26 cellular contexts compared by ENCODE assay signal in genomic region chr1:211885746-211886522, GRCh38. TPM values are rescaled to one million over a fixed set of nuclear protein-coding genes. Genes with fewer than 3 reads are reported as not detected.
DNase-seq lines count a peak whose midpoint lies in the region; ATAC-seq and TF ChIP-seq lines count a peak whose summit lies in the region.
"Had no signal": no experiment of that assay in that cellular context is flagged by ENCODE, and none has a peak within 500 bp of the region (broad histone marks: within the 10 kb centered on the region; RNA-seq: fewer than 3 reads in every experiment).

No MANE protein-coding gene starts in this region.

- no peaks in the 10 kb centered on the region for H3K4me1 Mint-ChIP-seq in nephron
- H3K4me1 Mint-ChIP-seq in naive thymus-derived CD8-positive, alpha-beta T cell, result peaks cover 0 to 5% (median 3%) of the 10 kb centered on the region in 4 donors

- H3K4me3 ChIP-seq in AG10803 (ENCODE audit: low read length) (no peak overlapping the region), ascending aorta (no peak overlapping the region)
- H3K4me3 ChIP-seq: esophagus squamous epithelium, skin epidermis, thoracic aorta had no signal

- H3K27ac ChIP-seq in ascending aorta, result no peak overlapping the region
- H3K27ac ChIP-seq: esophagus squamous epithelium, skin epidermis, thoracic aorta had no signal

- H3K27me3 ChIP-seq in ascending aorta, result no peaks in the 10 kb centered on the region

- peaks cover 0 to under 1% of the 10 kb centered on the region in 2 donors for H3K9me3 ChIP-seq in ascending aorta
- H3K9me3 ChIP-seq: thoracic aorta had no signal

- DNase-seq in AG10803 (ENCODE audit: low read depth) (peak; percentile 2), HuH-7.5 (ENCODE audit: low spot score) (peak; percentile 85), fibroblast of gingiva (ENCODE audit: low read depth) (peak; percentile 13), ascending aorta (ENCODE audit: low spot score in 2 of 2) (no peak)
- DNase-seq in naive thymus-derived CD8-positive, alpha-beta T cell, result no peak
- DNase-seq: activated CD4-positive, alpha-beta T cell treated with anti-CD3 and anti-CD28 coated beads, Interleukin-2, amount 50 U/mL, for 48 hours; activated CD8-positive, alpha-beta memory T cell treated with anti-CD3 and anti-CD28 coated beads, Interleukin-2, amount 50 U/mL, for 48 hours; esophagus squamous epithelium; GF-D8; NCI-H1105; NCI-H2029; NCI-H510A treated with DMSO at 0.1 percent for 48 hours; posterior cingulate gyrus; stimulated activated CD4-positive, alpha-beta T cell treated with anti-CD3 and anti-CD28 coated beads, Interleukin-2, amount 100 ng/mL, for 48 hours; stimulated activated naive B cell treated with anti-CD40 and anti-IgM and Interleukin-4, amounts not matched to agents 10 μg/mL and 1 μg/mL and 100 μg/mL, for 72 hours had no signal

- TF ChIP-seq CTCF in AG10803 (conservative IDR thresholded peaks at IDR 0.05; ENCODE audit: low read length), result no peak
- TF ChIP-seq CTCF in nephron (IDR thresholded peaks at IDR 0.05; ENCODE audit: unreplicated experiment in 3 of 3), result no peak
- TF ChIP-seq CTCF in ascending aorta (IDR thresholded peaks at IDR 0.05), result no peak

- peak overlapping the region in 2 of 3 experiments; percentile 19 to 22 for H3K27ac Mint-ChIP-seq in nephron
- H3K27ac Mint-ChIP-seq in naive thymus-derived CD8-positive, alpha-beta T cell, result no peak overlapping the region
- H3K27ac Mint-ChIP-seq: activated T-helper 2 cell treated with anti-CD3 and anti-CD28 coated beads, Interferon-gamma antibody, Interleukin-2, Interleukin-4, amounts not matched to agents 10 μg/mL and 5 μg/mL and 100 μg/mL, durations not matched to agents 14 hours and 24 hours and 36 hours; mesothelial cell of epicardium; natural killer cell treated with Interleukin-12 subunit alpha and Interleukin-12 subunit beta and Interleukin-15 and Interleukin-18, amount 100 ng/mL, for 72 hours; stimulated activated naive B cell treated with anti-CD40 and anti-IgM and Interleukin-4, amounts not matched to agents 10 μg/mL and 1 μg/mL and 100 μg/mL, for 72 hours; T-helper 2 cell treated with Interferon-gamma antibody and Interleukin-4, amounts not matched to agents 5 μg/mL and 100 μg/mL, for 36 hours; WTC11 had no signal

- H3K27me3 Mint-ChIP-seq in nephron (ENCODE audit: low read depth), result peaks cover 12% of the 10 kb centered on the region
- peaks cover 0 to 2% (median 0%) of the 10 kb centered on the region in 5 donors for H3K27me3 Mint-ChIP-seq in naive thymus-derived CD8-positive, alpha-beta T cell

- intact Hi-C loops in ascending aorta (cut with DNase I), result no loop called here

- no peak for ATAC-seq in GM18502 (IDR thresholded peaks at IDR 0.05; ENCODE audit: poor library complexity, unreplicated experiment)
- no peak for ATAC-seq in naive thymus-derived CD8-positive, alpha-beta T cell
- no peak for ATAC-seq in HG03097 (IDR thresholded peaks at IDR 0.05; ENCODE audit: low FRiP score, unreplicated experiment)
- ATAC-seq: HCT116, WTC11 had no signal

- peaks cover 11% of the 10 kb centered on the region for H3K9me3 Mint-ChIP-seq in nephron
- peaks cover 0 to 2% (median 0%) of the 10 kb centered on the region in 9 donors for H3K9me3 Mint-ChIP-seq in naive thymus-derived CD8-positive, alpha-beta T cell
- H3K9me3 Mint-ChIP-seq: activated T-helper 2 cell treated with anti-CD3 and anti-CD28 coated beads, Interferon-gamma antibody, Interleukin-2, Interleukin-4, amounts not matched to agents 10 μg/mL and 5 μg/mL and 100 μg/mL, durations not matched to agents 14 hours and 24 hours and 36 hours; natural killer cell treated with Interleukin-12 subunit alpha and Interleukin-12 subunit beta and Interleukin-15 and Interleukin-18, amount 100 ng/mL, for 72 hours had no signal

- no peak overlapping the region for H3K4me3 Mint-ChIP-seq in nephron
- H3K4me3 Mint-ChIP-seq in naive thymus-derived CD8-positive, alpha-beta T cell, result no peak overlapping the region
- H3K4me3 Mint-ChIP-seq: mesothelial cell of epicardium; natural killer cell treated with Interleukin-12 subunit alpha and Interleukin-12 subunit beta and Interleukin-15 and Interleukin-18, amount 100 ng/mL, for 72 hours; stimulated activated naive B cell treated with anti-CD40 and anti-IgM and Interleukin-4, amounts not matched to agents 10 μg/mL and 1 μg/mL and 100 μg/mL, for 72 hours; T-helper 2 cell treated with Interferon-gamma antibody and Interleukin-4, amounts not matched to agents 5 μg/mL and 100 μg/mL, for 36 hours; WTC11 had no signal

- H3K36me3 Mint-ChIP-seq in nephron (ENCODE audit: low read depth), result no peaks in the 10 kb centered on the region
- H3K36me3 Mint-ChIP-seq in naive thymus-derived CD8-positive, alpha-beta T cell, result no peaks in the 10 kb centered on the region
- H3K36me3 Mint-ChIP-seq: mesothelial cell of epicardium; natural killer cell treated with Interleukin-12 subunit alpha and Interleukin-12 subunit beta and Interleukin-15 and Interleukin-18, amount 100 ng/mL, for 72 hours; stimulated activated naive B cell treated with anti-CD40 and anti-IgM and Interleukin-4, amounts not matched to agents 10 μg/mL and 1 μg/mL and 100 μg/mL, for 72 hours; WTC11 had no signal

- H3K36me3 ChIP-seq in ascending aorta, result no peaks in the 10 kb centered on the region
- H3K36me3 ChIP-seq: esophagus squamous epithelium, thoracic aorta had no signal

- H3K4me1 ChIP-seq in ascending aorta, result no peaks in the 10 kb centered on the region
- H3K4me1 ChIP-seq: esophagus squamous epithelium had no signal

- POLR2A ChIA-PET in naive thymus-derived CD8-positive, alpha-beta T cell (lab: Charles Lee), result no interaction called here

RNA-seq across cellular contexts. Expression of gene LPGAT1, which starts 55.4 kb away (rescaled TPM):
- total RNA-seq in ascending aorta, result 17.1 TPM
- 10 to 100 TPM; 15.7 to 21.0 TPM for total RNA-seq in naive thymus-derived CD8-positive, alpha-beta T cell
- 10 to 100 TPM in 1 of 3 donors, 1 to 10 TPM in 2; 6.1 to 16.2 (median 8.6) TPM for polyA plus RNA-seq in naive thymus-derived CD8-positive, alpha-beta T cell

Comparison
In these comparisons a context has a peak if more than half of its experiments do, and no peak if none do; other contexts are left out.
1. DNase-seq: peak in AG10803 (single experiment), HuH-7.5 (single experiment) and fibroblast of gingiva (single experiment); none in ascending aorta (0 of 2) and naive thymus-derived CD8-positive, alpha-beta T cell (0 of 10).
2. H3K27ac Mint-ChIP-seq: peak in nephron (2 of 3); none in naive thymus-derived CD8-positive, alpha-beta T cell (0 of 10).